1 cellular context compared by ENCODE assay signal in genomic region chr6:139334791-139335446, GRCh38.
TF ChIP-seq lines count a peak whose summit lies in the region.

No MANE protein-coding gene starts in this region.

TF ChIP-seq in SK-N-SH treated with all-trans-retinoic acid at 6 μM for 48 hours, 23 proteins besides CTCF, POLR2A, EP300 and RAD21 (continued from another document):
- TF ChIP-seq TSHZ2 (CRISPR knock-in tag; IDR thresholded peaks at IDR 0.05) = no peak
- no peak for TF ChIP-seq ARNTL (CRISPR knock-in tag; IDR thresholded peaks at IDR 0.05; ENCODE audit: borderline replicate concordance, low read depth)
- no peak for TF ChIP-seq CSDC2 (CRISPR knock-in tag; IDR thresholded peaks at IDR 0.05)
- TF ChIP-seq PATZ1 (CRISPR knock-in tag; IDR thresholded peaks at IDR 0.05; ENCODE audit: borderline replicate concordance) = no peak
- TF ChIP-seq ISL1 (CRISPR knock-in tag; IDR thresholded peaks at IDR 0.05) = no peak
- TF ChIP-seq ZFP3 (CRISPR knock-in tag; IDR thresholded peaks at IDR 0.05) = no peak
- no peak for TF ChIP-seq TCF4 (CRISPR knock-in tag; IDR thresholded peaks at IDR 0.05; ENCODE audit: borderline replicate concordance)
- TF ChIP-seq ZC3H10 (CRISPR knock-in tag; IDR thresholded peaks at IDR 0.05) = no peak
- TF ChIP-seq SNAI2 (CRISPR knock-in tag; IDR thresholded peaks at IDR 0.05) = no peak
- TF ChIP-seq TOX (CRISPR knock-in tag; IDR thresholded peaks at IDR 0.05; ENCODE audit: borderline replicate concordance) = no peak
TF ChIP-seq in SK-N-SH treated with all-trans-retinoic acid at 6 μM for 48 hours: peak in this region for 0.
